ENCODE assay signal across 8 cellular contexts in genomic region chr17:28552201-28552999, GRCh38. TPM values are rescaled to one million over a fixed set of nuclear protein-coding genes. Genes with fewer than 3 reads are reported as not detected.
A peak's percentile ranks its signal among the peaks of the same experiment; 100 is the strongest.
DNase-seq lines count a peak whose midpoint lies in the region; ATAC-seq and TF ChIP-seq lines count a peak whose summit lies in the region.

Gene UNC119, minus strand, starts transcription at chr17:28552624. Its CDS starts 67 bp downstream, at chr17:28552557.

- ATAC-seq in GM18511 (IDR thresholded peaks at IDR 0.05; ENCODE audit: unreplicated experiment) (peak; percentile 56), HG03196 (IDR thresholded peaks at IDR 0.05; ENCODE audit: unreplicated experiment) (peak; percentile 49)

- H3K36me3 ChIP-seq in endodermal cell (ENCODE audit: control insufficient read depth, insufficient read depth, low read length) (peaks cover 37% of the 10 kb centered on the region), mesodermal cell (ENCODE audit: control insufficient read depth, insufficient read depth, low read length) (peaks cover 47% of the 10 kb centered on the region)

- no peaks in the 10 kb centered on the region for H3K9me3 Mint-ChIP-seq in endodermal cell

- H3K4me1 ChIP-seq in endodermal cell (ENCODE audit: control insufficient read depth, insufficient read depth, low read length) (peaks cover 4% of the 10 kb centered on the region), mesodermal cell (ENCODE audit: control insufficient read depth, insufficient read depth, low read length, poor library complexity, severe bottlenecking) (peaks cover 8% of the 10 kb centered on the region)

- H3K27me3 ChIP-seq in endodermal cell (ENCODE audit: control insufficient read depth, insufficient read depth, low read length, poor library complexity, severe bottlenecking), result no peaks in the 10 kb centered on the region

- peak within 1 kb of the TSS; percentile 87 for H3K27ac Mint-ChIP-seq in endodermal cell

- 0% methylated on average over 12 to 63 of the region's 66 CpGs for WGBS in endodermal cell (ENCODE audit: insufficient coverage in 1 of 2, insufficient read length in 1 of 2), 2 experiments
- WGBS in mesodermal cell (ENCODE audit: insufficient coverage in 2 of 2), 2 experiments, result 1% methylated on average over 51 to 54 of the region's 66 CpGs

- no peaks in the 10 kb centered on the region for H3K27me3 Mint-ChIP-seq in endodermal cell (ENCODE audit: insufficient read depth)

- peak; percentile 75 for DNase-seq in NCI-H82 treated with DMSO at 0.1 percent for 48 hours (lab: John Stamatoyannopoulos, UW; ENCODE audit: unreplicated experiment)
- peak; percentile 51 to 67 (median 63) for DNase-seq in activated CD8-positive, alpha-beta memory T cell treated with anti-CD3 and anti-CD28 coated beads for 48 hours (ENCODE audit: low read depth in 2 of 3, low spot score in 2 of 3)
- DNase-seq in endodermal cell, result peak; percentile 96
- peak; percentile 70 for DNase-seq in stimulated activated CD8-positive, alpha-beta memory T cell treated with anti-CD3 and anti-CD28 coated beads, Interleukin-15, amount 100 ng/mL, for 24 hours (ENCODE audit: low read depth)

- H3K36me3 Mint-ChIP-seq in endodermal cell (ENCODE audit: low read depth), result peaks cover 40% of the 10 kb centered on the region

- H3K9me3 ChIP-seq in endodermal cell (ENCODE audit: control insufficient read depth, low read length) (no peaks in the 10 kb centered on the region), mesodermal cell (ENCODE audit: control insufficient read depth, low read length) (no peaks in the 10 kb centered on the region)

- H3K4me3 ChIP-seq in endodermal cell (ENCODE audit: low read length) (peak within 1 kb of the TSS; percentile 86), mesodermal cell (ENCODE audit: extremely low read depth, insufficient read depth, low read length, poor library complexity, severe bottlenecking) (peak within 1 kb of the TSS; percentile 90)

- peak within 1 kb of the TSS; percentile 85 for H3K4me3 Mint-ChIP-seq in endodermal cell

- peak within 1 kb of the TSS; percentile 22 for H3K27ac ChIP-seq in 22Rv1
- peak within 1 kb of the TSS; percentile 33 for H3K27ac ChIP-seq in endodermal cell (ENCODE audit: low read depth, low read length)
- peak within 1 kb of the TSS; percentile 10 for H3K27ac ChIP-seq in mesodermal cell (ENCODE audit: low read depth, low read length, severe bottlenecking)

- peak within 1 kb of the TSS; percentile 32 for H3K9ac ChIP-seq in endodermal cell (ENCODE audit: extremely low read depth, low read length, poor library complexity, severe bottlenecking)

- TF ChIP-seq CTCF in 22Rv1 (IDR thresholded peaks at IDR 0.05) (no peak), endodermal cell (conservative IDR thresholded peaks at IDR 0.05) (no peak)

- peaks cover 27% of the 10 kb centered on the region for H3K4me1 Mint-ChIP-seq in endodermal cell

RNA-seq across cellular contexts. Expression of gene UNC119, which starts in this region (rescaled TPM):
- 10 to 100 TPM; 46.7 to 59.0 TPM for total RNA-seq in endodermal cell
- polyA plus RNA-seq in endodermal cell (2013, experiment 1 of 2), result 64.3 TPM
- 59.8 TPM for polyA plus RNA-seq in endodermal cell (2013, experiment 2 of 2)
- 46.5 TPM for polyA plus RNA-seq in mesodermal cell (2013, experiment 1 of 2)
- 40.5 TPM for polyA plus RNA-seq in mesodermal cell (2013, experiment 2 of 2)

Comparison
In these comparisons a context has a peak if more than half of its experiments do, and no peak if none do; other contexts are left out.
1. Peak in every context shown above with its lines: DNase-seq, ATAC-seq, H3K4me3 ChIP-seq and H3K27ac ChIP-seq.